20 cellular contexts compared by ENCODE assay signal in genomic region chr6:162560891-162561290, GRCh38.
DNase-seq lines count a peak whose midpoint lies in the region.
"Had no signal": no experiment of that assay in that cellular context is flagged by ENCODE, and none has a peak within 500 bp of the region (broad histone marks: within the 10 kb centered on the region; RNA-seq: fewer than 3 reads in every experiment).

No MANE protein-coding gene starts in this region.

- no peaks in the 10 kb centered on the region for H3K27me3 ChIP-seq in BLaER1 treated with 17β-estradiol and CSF1 and Interleukin-3, amounts not matched to agents 10 nM and 100 nM
- no peaks in the 10 kb centered on the region for H3K27me3 ChIP-seq in neuronal stem cell (ENCODE audit: control insufficient read depth in 3 of 3, insufficient read depth in 3 of 3, low read depth in 1 of 3, low read length in 3 of 3)

- no peak overlapping the region for H3K9ac ChIP-seq in BLaER1 treated with 17β-estradiol and CSF1 and Interleukin-3, amounts not matched to agents 10 nM and 100 nM
- no peak overlapping the region for H3K9ac ChIP-seq in neuronal stem cell (ENCODE audit: low read depth, low read length, poor library complexity)

- no peaks in the 10 kb centered on the region for H3K79me1 ChIP-seq in neuronal stem cell (ENCODE audit: low read depth, low read length)

- peak overlapping the region; percentile 76 for H3K18ac ChIP-seq in neuronal stem cell (ENCODE audit: low read length)

- no peak overlapping the region for H2AFZ ChIP-seq in neuronal stem cell (ENCODE audit: low read length)
- H2AFZ ChIP-seq: GM23338 had no signal

- no peak overlapping the region for H3K4ac ChIP-seq in neuronal stem cell (ENCODE audit: low read length)

- peaks cover 15 to 28% (median 22%) of the 10 kb centered on the region in 11 experiments; a peak in 20 of 22 replicates for H3K9me3 ChIP-seq in BLaER1 treated with 17β-estradiol and CSF1 and Interleukin-3, amounts not matched to agents 10 nM and 100 nM (replicated peaks in 1 of 11)
- H3K9me3 ChIP-seq in neuronal stem cell (replicated peaks in 1 of 2; ENCODE audit: control insufficient read depth in 2 of 2, insufficient read depth in 1 of 2, low read depth in 1 of 2, low read length in 2 of 2), result peaks cover 0 to 15% of the 10 kb centered on the region in 2 donors

- peak; percentile 90 for DNase-seq in NCI-H82 (lab: John Stamatoyannopoulos, UW)
- DNase-seq in cerebellar cortex (ENCODE audit: low spot score), result peak; percentile 6
- DNase-seq in neuronal stem cell (ENCODE audit: low spot score), result no peak
- no peak for DNase-seq in activated CD4-positive, alpha-beta T cell treated with anti-CD3 and anti-CD28 coated beads, Interleukin-2, amount 50 U/mL, for 1 hour
- no peak for DNase-seq in NCI-H2107 treated with DMSO at 0.1 percent for 48 hours (lab: John Stamatoyannopoulos, UW; ENCODE audit: unreplicated experiment)
- DNase-seq in NCI-H748 (lab: John Stamatoyannopoulos, UW; ENCODE audit: unreplicated experiment), result no peak
- DNase-seq: 8988T; C1 segment of cervical spinal cord; CD4-positive, CD25-positive, alpha-beta regulatory T cell; CD8-positive, alpha-beta memory T cell; COR-L47; DMS 273 treated with DMSO at 0.1 percent for 48 hours; DMS53; DND-41; EL; H7; HFFc6; IMR-90 had no signal

- H3K27ac ChIP-seq in BLaER1 treated with 17β-estradiol and CSF1 and Interleukin-3, amounts not matched to agents 10 nM and 100 nM, result no peak overlapping the region
- no peak overlapping the region for H3K27ac ChIP-seq in neuronal stem cell (replicated peaks; ENCODE audit: low read length)

- H4K8ac ChIP-seq in neuronal stem cell (ENCODE audit: low read depth, low read length), result peak overlapping the region; percentile 92

- WGBS in neuronal stem cell (ENCODE audit: extremely low coverage in 2 of 2, insufficient read length in 2 of 2, insufficient replicate concordance in 1 of 2), 2 donors, result no CpG with 5 or more reads among the region's 8 CpGs

- peaks cover 0 to 16% (median 6%) of the 10 kb centered on the region in 10 experiments; a peak in 10 of 20 replicates for H3K4me1 ChIP-seq in BLaER1 treated with 17β-estradiol and CSF1 and Interleukin-3, amounts not matched to agents 10 nM and 100 nM
- no peaks in the 10 kb centered on the region for H3K4me1 ChIP-seq in neuronal stem cell (ENCODE audit: control insufficient read depth in 2 of 2, insufficient read depth in 1 of 2, low read depth in 1 of 2, low read length in 2 of 2)

- H3K4me3 ChIP-seq in BLaER1 treated with 17β-estradiol and CSF1 and Interleukin-3, amounts not matched to agents 10 nM and 100 nM, result no peak overlapping the region
- H3K4me3 ChIP-seq in neuronal stem cell (ENCODE audit: low read length in 2 of 2), result no peak overlapping the region
- H3K4me3 ChIP-seq: GM23338 had no signal

- no peak overlapping the region for H2AK5ac ChIP-seq in neuronal stem cell (ENCODE audit: low read depth, low read length)

- no peak overlapping the region for H2BK15ac ChIP-seq in neuronal stem cell (ENCODE audit: low read length)

- no peak overlapping the region for H3K14ac ChIP-seq in neuronal stem cell (ENCODE audit: low read length)

- no peaks in the 10 kb centered on the region for H4K20me1 ChIP-seq in BLaER1 treated with 17β-estradiol and CSF1 and Interleukin-3, amounts not matched to agents 10 nM and 100 nM

- H2BK12ac ChIP-seq in neuronal stem cell (ENCODE audit: low read length), result no peak overlapping the region

- H3K36me3 ChIP-seq in BLaER1 treated with 17β-estradiol and CSF1 and Interleukin-3, amounts not matched to agents 10 nM and 100 nM, result no peaks in the 10 kb centered on the region
- no peaks in the 10 kb centered on the region for H3K36me3 ChIP-seq in neuronal stem cell (replicated peaks in 1 of 2; ENCODE audit: control insufficient read depth in 2 of 2, insufficient read depth in 2 of 2, low read length in 2 of 2)

- peak overlapping the region in 6 of 11 experiments; percentile 7 to 41 (median 26); a peak in 12 of 22 replicates for H3K4me2 ChIP-seq in BLaER1 treated with 17β-estradiol and CSF1 and Interleukin-3, amounts not matched to agents 10 nM and 100 nM
- no peak overlapping the region for H3K4me2 ChIP-seq in neuronal stem cell (ENCODE audit: insufficient read depth, low read length, poor library complexity, severe bottlenecking)
- H3K4me2 ChIP-seq: GM23338 had no signal

- no peak overlapping the region for H2BK5ac ChIP-seq in neuronal stem cell (ENCODE audit: low read length)

- H3K23ac ChIP-seq in neuronal stem cell (ENCODE audit: low read depth, low read length, poor library complexity), result no peak overlapping the region

- H2BK120ac ChIP-seq in neuronal stem cell (ENCODE audit: low read depth, low read length), result no peak overlapping the region

- H4K91ac ChIP-seq in neuronal stem cell (ENCODE audit: low read depth, low read length, poor library complexity), result no peak overlapping the region

Comparison
In these comparisons a context has a peak if more than half of its experiments do, and no peak if none do; other contexts are left out.
1. DNase-seq: peak in NCI-H82 (single experiment) and cerebellar cortex (single experiment); none in neuronal stem cell (single experiment), activated CD4-positive, alpha-beta T cell treated with anti-CD3 and anti-CD28 coated beads, Interleukin-2, amount 50 U/mL, for 1 hour (single experiment), NCI-H2107 treated with DMSO at 0.1 percent for 48 hours (single experiment) and NCI-H748 (single experiment).